ENCODE assay signal across 9 cellular contexts in the genomic region with DNA sequence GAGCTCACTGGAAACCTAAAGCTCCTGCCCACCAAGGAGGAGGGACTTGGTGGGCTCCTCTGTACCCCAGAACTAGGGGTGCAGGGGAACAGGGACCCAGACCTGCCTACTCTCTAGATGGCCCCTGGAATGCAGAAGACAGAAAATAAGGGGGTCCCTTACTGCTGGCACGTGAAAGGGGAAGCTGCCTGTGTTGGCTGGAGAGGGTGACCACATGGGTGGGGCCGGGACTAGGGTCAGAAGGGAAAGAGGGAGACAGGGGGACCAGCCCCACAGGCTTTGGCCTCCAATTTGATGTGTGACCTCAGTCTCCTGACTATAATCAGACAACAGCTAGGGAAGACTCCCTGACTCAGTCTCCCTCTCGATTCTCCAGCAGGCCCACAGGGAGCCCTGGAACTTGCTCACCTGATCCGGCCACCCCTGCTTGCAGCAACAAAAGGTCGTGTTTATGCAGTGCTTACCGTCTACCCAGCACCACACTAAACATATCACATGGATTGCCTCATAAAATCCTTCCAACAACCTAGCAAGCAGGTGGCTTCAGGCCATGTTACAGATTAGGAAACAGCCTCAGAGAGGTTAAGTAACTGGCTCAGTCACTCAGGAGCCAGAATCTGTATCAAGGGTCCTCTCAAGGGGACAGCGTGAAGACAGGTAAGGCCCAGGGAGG. TPM values are rescaled to one million over a fixed set of nuclear protein-coding genes. Genes with fewer than 3 reads are reported as not detected.
DNase-seq lines count a peak whose midpoint lies in the region; ATAC-seq and TF ChIP-seq lines count a peak whose summit lies in the region.
"Had no signal": no experiment of that assay in that cellular context is flagged by ENCODE, and none has a peak within 500 bp of the region (broad histone marks: within the 10 kb centered on the region; RNA-seq: fewer than 3 reads in every experiment).

No MANE protein-coding gene starts in this region.

- DNase-seq in LNCaP clone FGC (ENCODE audit: low read depth) (peak; percentile 65), DMS153 treated with DMSO at 0.1 percent for 48 hours (lab: John Stamatoyannopoulos, UW; ENCODE audit: unreplicated experiment) (no peak)
- DNase-seq: DMS79 had no signal

- ATAC-seq in GM19324 (IDR thresholded peaks at IDR 0.05; ENCODE audit: low FRiP score, unreplicated experiment) (no peak), HG02870 (IDR thresholded peaks at IDR 0.05; ENCODE audit: unreplicated experiment) (no peak), GM19395 (IDR thresholded peaks at IDR 0.05; ENCODE audit: unreplicated experiment) (no peak)

- H3K27ac ChIP-seq in BLaER1 (peak overlapping the region; percentile 57), mucosa of rectum (ENCODE audit: low read depth in 2 of 2, low read length in 2 of 2) (peak overlapping the region; percentile 39 to 61)

- H3K36me3 ChIP-seq in BLaER1 (0 out of 2 replicates have a peak, but pooled peaks cover 4% of the 10 kb centered on the region), mucosa of rectum (ENCODE audit: control insufficient read depth in 2 of 2, insufficient read depth in 2 of 2, low read length in 2 of 2) (no peaks in the 10 kb centered on the region)

- no peaks in the 10 kb centered on the region for H3K9me3 Mint-ChIP-seq in brain

- TF ChIP-seq CTCF in LNCaP clone FGC (IDR thresholded peaks at IDR 0.05; ENCODE audit: control insufficient read depth, extremely low read depth, insufficient read depth) (no peak), brain (conservative IDR thresholded peaks at IDR 0.05) (no peak)

- H3K27me3 Mint-ChIP-seq in brain, result peaks cover 7% of the 10 kb centered on the region

- H3K9ac ChIP-seq in BLaER1 (peak overlapping the region; percentile 62), mucosa of rectum (ENCODE audit: low read depth in 1 of 2, low read length in 2 of 2) (peak overlapping the region in 1 of 2 donors; percentile 15)

- H3K4me2 ChIP-seq in BLaER1, result peak overlapping the region; percentile 82

- peaks cover 92% of the 10 kb centered on the region for H3K4me1 ChIP-seq in BLaER1
- H3K4me1 ChIP-seq in mucosa of rectum (ENCODE audit: control insufficient read depth in 2 of 2, insufficient read depth in 2 of 2, low read length in 2 of 2), result peaks cover 29 to 48% of the 10 kb centered on the region in 2 donors

- no peak overlapping the region for H3K4me3 Mint-ChIP-seq in brain

- H3K27me3 ChIP-seq in BLaER1, result no peaks in the 10 kb centered on the region
- no peaks in the 10 kb centered on the region for H3K27me3 ChIP-seq in mucosa of rectum (ENCODE audit: control insufficient read depth in 2 of 2, insufficient read depth in 2 of 2, low read length in 2 of 2)

- peaks cover 79% of the 10 kb centered on the region for H4K20me1 ChIP-seq in BLaER1

- peak overlapping the region in 3 of 5 experiments; percentile 19 to 89 (median 59) for H3K27ac Mint-ChIP-seq in brain

- H3K9me3 ChIP-seq in BLaER1, result no peaks in the 10 kb centered on the region
- no peaks in the 10 kb centered on the region for H3K9me3 ChIP-seq in mucosa of rectum (ENCODE audit: control insufficient read depth in 2 of 2, low read length in 2 of 2)

- no peak overlapping the region for H3K4me3 ChIP-seq in BLaER1
- no peak overlapping the region for H3K4me3 ChIP-seq in LNCaP clone FGC (ENCODE audit: low read depth, low read length)
- H3K4me3 ChIP-seq in mucosa of rectum (ENCODE audit: low read length in 2 of 2), result peak overlapping the region in 1 of 2 donors; percentile 13

- no peaks in the 10 kb centered on the region for H3K36me3 Mint-ChIP-seq in brain

- peaks cover 19% of the 10 kb centered on the region for H3K4me1 Mint-ChIP-seq in brain

RNA-seq across cellular contexts. Expression of a gene that starts 10.2 kb away (rescaled TPM):
- polyA plus RNA-seq in brain (ENCODE audit: insufficient read depth, low read depth, low replicate concordance), result 36.6 TPM

RNA-seq across cellular contexts. Expression of a gene that starts 51.9 kb away (rescaled TPM):
- 109 TPM for polyA plus RNA-seq in brain (ENCODE audit: insufficient read depth, low read depth, low replicate concordance)
